Comparison of ENCODE assay signal across 17 cellular contexts in genomic region chr7:46871516-46871915, GRCh38.
DNase-seq lines count a peak whose midpoint lies in the region; FAIRE-seq and TF ChIP-seq lines count a peak whose summit lies in the region.
"Had no signal": no experiment of that assay in that cellular context is flagged by ENCODE, and none has a peak within 500 bp of the region (broad histone marks: within the 10 kb centered on the region; RNA-seq: fewer than 3 reads in every experiment).

No MANE protein-coding gene starts in this region.

- H3K4me3 ChIP-seq in keratinocyte (ENCODE audit: control insufficient read depth in 2 of 3, extremely low read depth in 1 of 3, insufficient read depth in 2 of 3, low read depth in 1 of 3, low read length in 3 of 3) = no peak overlapping the region
- H3K4me3 ChIP-seq: GM23338 had no signal

- FAIRE-seq in keratinocyte (lab: Jason Lieb, UNC) = peak; percentile 29
- peak; percentile 48 for FAIRE-seq in urothelium cell line (lab: Jason Lieb, UNC)
- FAIRE-seq: GM12891, GM19239 had no signal

- no peaks in the 10 kb centered on the region for H3K36me3 ChIP-seq in keratinocyte (ENCODE audit: control insufficient read depth in 2 of 2, extremely low read depth in 1 of 2, insufficient read depth in 2 of 2, low read length in 2 of 2)

- no peaks in the 10 kb centered on the region for H4K20me1 ChIP-seq in keratinocyte (ENCODE audit: control insufficient read depth, extremely low read depth, insufficient read depth, low read length)

- TF ChIP-seq CTCF in keratinocyte (optimal IDR thresholded peaks at IDR 0.05 in 1 of 3, IDR thresholded peaks at IDR 0.05 in 1 of 3, conservative IDR thresholded peaks at IDR 0.05 in 1 of 3; ENCODE audit: extremely low read depth in 1 of 3, insufficient read depth in 2 of 3, low read length in 3 of 3) = no peak

- no peak overlapping the region for H3K9ac ChIP-seq in keratinocyte (ENCODE audit: control insufficient read depth, extremely low read depth, insufficient read depth, low read length)

- peaks cover 2% of the 10 kb centered on the region for H3K4me1 ChIP-seq in keratinocyte (ENCODE audit: control insufficient read depth, extremely low read depth, insufficient read depth, low read length)

- H3K27me3 ChIP-seq in keratinocyte (ENCODE audit: control insufficient read depth, extremely low read depth, insufficient read depth, low read length) = no peaks in the 10 kb centered on the region

- H3K4me2 ChIP-seq in keratinocyte (ENCODE audit: control insufficient read depth, extremely low read depth, insufficient read depth, low read depth, low read length) = no peak overlapping the region
- H3K4me2 ChIP-seq: GM23338 had no signal

- H3K27ac ChIP-seq in keratinocyte (ENCODE audit: control insufficient read depth, insufficient read depth, low read length) = no peak overlapping the region

- DNase-seq in EL (peak; percentile 45), RPMI7951 (ENCODE audit: low read depth) (peak; percentile 91), keratinocyte (ENCODE audit: low read depth, low spot score) (no peak), urothelium cell line (ENCODE audit: low spot score) (no peak), NCI-H1092 treated with DMSO at 0.1 percent for 48 hours (lab: John Stamatoyannopoulos, UW) (no peak), GF-D8 (lab: John Stamatoyannopoulos, UW) (no peak), head of caudate nucleus (no peak)
- DNase-seq: DMS 273 treated with DMSO at 0.1 percent for 48 hours, DND-41, HCEC 1CT, Kasumi-1, NCI-H1694 treated with DMSO at 0.1 percent for 48 hours, NCI-H510A, NCI-H774 had no signal

- intact Hi-C loops in head of caudate nucleus (cut with DNase I) = no loop called here

- H3K79me2 ChIP-seq in keratinocyte (ENCODE audit: control insufficient read depth, insufficient read depth, low read length) = no peaks in the 10 kb centered on the region

- dilution Hi-C loops in keratinocyte (cut with MboI; ENCODE audit: extremely low pct_ligation_motif_present, low sequenced_read_pairs) = no loop called here

- no peaks in the 10 kb centered on the region for H3K9me3 ChIP-seq in keratinocyte (ENCODE audit: control insufficient read depth, low read depth, low read length)

- no peaks in the 10 kb centered on the region for H3K9me1 ChIP-seq in keratinocyte (ENCODE audit: control insufficient read depth, extremely low read depth, insufficient read depth, low read length)

- no peak overlapping the region for H2AFZ ChIP-seq in keratinocyte (ENCODE audit: control insufficient read depth, low read length)
- H2AFZ ChIP-seq: GM23338 had no signal

Comparison
In these comparisons a context has a peak if more than half of its experiments do, and no peak if none do; other contexts are left out.
1. DNase-seq: peak in EL (single experiment) and RPMI7951 (single experiment); none in keratinocyte (single experiment), urothelium cell line (single experiment), NCI-H1092 treated with DMSO at 0.1 percent for 48 hours (single experiment), GF-D8 (single experiment) and head of caudate nucleus (0 of 42).